In genomic region chr1:98018074-98018473, GRCh38 we compare ENCODE assay signal across 33 cellular contexts.
A peak's percentile ranks its signal among the peaks of the same experiment; 100 is the strongest.
DNase-seq lines count a peak whose midpoint lies in the region; ATAC-seq, FAIRE-seq and TF ChIP-seq lines count a peak whose summit lies in the region.
"Had no signal": no experiment of that assay in that cellular context is flagged by ENCODE, and none has a peak within 500 bp of the region (broad histone marks: within the 10 kb centered on the region; RNA-seq: fewer than 3 reads in every experiment).

No MANE protein-coding gene starts in this region.

- no peak overlapping the region for H3K4me3 ChIP-seq in GM12878
- H3K4me3 ChIP-seq: A549; BLaER1; BLaER1 treated with 17β-estradiol and CSF1 and Interleukin-3, amounts not matched to agents 10 nM and 100 nM had no signal

- no peak for TF ChIP-seq EP300 in GM12878 (IDR thresholded peaks at IDR 0.05; ENCODE audit: borderline replicate concordance in 1 of 2, control insufficient read depth in 1 of 2, low read depth in 2 of 2, low read length in 2 of 2)

- no peak for FAIRE-seq in GM12878 (lab: Jason Lieb, UNC)
- FAIRE-seq: A204.1, A549, D721Med had no signal

- DNase-seq in NCI-H526 (lab: John Stamatoyannopoulos, UW) (peak; percentile 9 to 40), NCI-H526 treated with DMSO at 0.1 percent for 48 hours (lab: John Stamatoyannopoulos, UW) (peak; percentile 21), GM12878 (ENCODE audit: low read depth, low spot score) (no peak)
- no peak for DNase-seq in activated naive CD4-positive, alpha-beta T cell treated with anti-CD3 and anti-CD28 coated beads, Interleukin-2, amount 50 U/mL, for 16 hours
- no peak for DNase-seq in stimulated activated naive CD4-positive, alpha-beta T cell (lab: John Stamatoyannopoulos, UW)
- DNase-seq in stimulated activated CD8-positive, alpha-beta memory T cell treated with anti-CD3 and anti-CD28 coated beads, Interleukin-4, amount 100 ng/mL, for 48 hours, result no peak
- DNase-seq: 8988T; ACHN; AML-193; BE2C; C1 segment of cervical spinal cord; Caco-2; Calu3; CD4-positive, alpha-beta memory T cell; CD4-positive, alpha-beta T cell; CD4-positive, CD25-positive, alpha-beta regulatory T cell; CD8-positive, alpha-beta memory T cell; CD8-positive, alpha-beta T cell; COR-L47; DMS 273 treated with DMSO at 0.1 percent for 48 hours; DMS153; DMS53; DMS79; DMS79 treated with DMSO at 0.1 percent for 48 hours; DND-41; EL had no signal

- H3K9me3 ChIP-seq in GM12878 (replicated peaks; ENCODE audit: control insufficient read depth, insufficient read depth, low read length), result no peaks in the 10 kb centered on the region
- H3K9me3 ChIP-seq: A549; BE2C; BLaER1; BLaER1 treated with 17β-estradiol and CSF1 and Interleukin-3, amounts not matched to agents 10 nM and 100 nM; Caco-2 had no signal

- SMC1A ChIA-PET in GM12878 (lab: Charles Lee; ENCODE audit: uncharacterized antibody, unreplicated experiment), result interaction anchor here (0.6 to 4.6 kb wide), 6 partner anchors 10 to 882 kb away, joined by 3 to 33 read pairs (median 3); no protein-coding TSS in a partner anchor

- no peak for TF ChIP-seq CTCF in GM12878 (IDR thresholded peaks at IDR 0.05 in 2 of 3, conservative IDR thresholded peaks at IDR 0.05 in 1 of 3; ENCODE audit: control insufficient read depth in 2 of 3, extremely low read depth in 1 of 3, insufficient read depth in 1 of 3, low read depth in 3 of 3, low read length in 3 of 3)

- no peaks in the 10 kb centered on the region for H3K79me2 ChIP-seq in GM12878 (ENCODE audit: control insufficient read depth, insufficient read depth, low read length)

- H3K9ac ChIP-seq in GM12878 (ENCODE audit: control insufficient read depth, insufficient read depth, low read length), result no peak overlapping the region
- H3K9ac ChIP-seq: BLaER1; BLaER1 treated with 17β-estradiol and CSF1 and Interleukin-3, amounts not matched to agents 10 nM and 100 nM had no signal

- POLR2A ChIA-PET in GM12878 (lab: Charles Lee), result no interaction called here

- intact Hi-C loops in GM12878 (cut with micrococcal nuclease; ENCODE audit: unreplicated experiment), result no loop called here

- no peak overlapping the region for H3K27ac ChIP-seq in GM12878 (ENCODE audit: control insufficient read depth, insufficient read depth)
- H3K27ac ChIP-seq: 22Rv1; A549; BLaER1; BLaER1 treated with 17β-estradiol and CSF1 and Interleukin-3, amounts not matched to agents 10 nM and 100 nM; C4-2B had no signal

- peak; percentile 78 for ATAC-seq in GM12878
- ATAC-seq: A549; CD8-positive, alpha-beta T cell had no signal

- no peaks in the 10 kb centered on the region for H3K36me3 ChIP-seq in GM12878 (ENCODE audit: control insufficient read depth in 2 of 2, insufficient read depth in 2 of 2, low read length in 1 of 2)
- H3K36me3 ChIP-seq: BLaER1; BLaER1 treated with 17β-estradiol and CSF1 and Interleukin-3, amounts not matched to agents 10 nM and 100 nM had no signal

- TF ChIP-seq RAD21 in GM12878 (IDR thresholded peaks at IDR 0.05; ENCODE audit: insufficient read depth, low read depth, low read length), result no peak

- H2AFZ ChIP-seq in GM12878 (ENCODE audit: control insufficient read depth, low read depth, low read length), result no peak overlapping the region

- no peak overlapping the region for H3K4me2 ChIP-seq in GM12878 (ENCODE audit: control insufficient read depth, insufficient read depth)
- H3K4me2 ChIP-seq: A549; BLaER1; BLaER1 treated with 17β-estradiol and CSF1 and Interleukin-3, amounts not matched to agents 10 nM and 100 nM had no signal

- H3K27me3 ChIP-seq in GM12878 (replicated peaks in 1 of 2; ENCODE audit: control insufficient read depth in 2 of 2, insufficient read depth in 2 of 2, low read length in 1 of 2), result no peaks in the 10 kb centered on the region
- H3K27me3 ChIP-seq: BE2C; BLaER1; BLaER1 treated with 17β-estradiol and CSF1 and Interleukin-3, amounts not matched to agents 10 nM and 100 nM had no signal

- H3K4me1 ChIP-seq in GM12878 (ENCODE audit: control insufficient read depth, insufficient read depth, low read length), result no peaks in the 10 kb centered on the region
- H3K4me1 ChIP-seq: A549; BE2C; BLaER1; BLaER1 treated with 17β-estradiol and CSF1 and Interleukin-3, amounts not matched to agents 10 nM and 100 nM; Caco-2 had no signal

- WGBS in GM12878 (ENCODE audit: insufficient coverage, insufficient replicate concordance, low lambda C conversion rate, missing lambda C conversion rate), result 0% methylated on average over 2 of the region's 2 CpGs

- RAD21 ChIA-PET in GM12878 (lab: Charles Lee; ENCODE audit: unreplicated experiment), result interaction anchor here (1.4 kb wide), 1 partner anchor 14 kb away, joined by 3 read pairs; no protein-coding TSS in a partner anchor

- H4K20me1 ChIP-seq in GM12878 (ENCODE audit: control insufficient read depth, insufficient read depth), result no peaks in the 10 kb centered on the region
- H4K20me1 ChIP-seq: BLaER1; BLaER1 treated with 17β-estradiol and CSF1 and Interleukin-3, amounts not matched to agents 10 nM and 100 nM had no signal

- in situ Hi-C loops in GM12878 (cut with MboI), result no loop called here

- BruUV-seq in GM12878 (replicated peaks; lab: Mats Ljungman, UMichigan), result no TSS peak

- TF ChIP-seq POLR2A in GM12878 (IDR thresholded peaks at IDR 0.05; ENCODE audit: low read depth, low read length), result no peak

- CTCF ChIA-PET in GM12878 (lab: Yijun Ruan, JAX), result interaction anchor here (1.7 kb wide), 1 partner anchor 30 kb away, joined by 3 read pairs; no protein-coding TSS in a partner anchor

TF ChIP-seq in GM12878, 131 proteins besides CTCF, POLR2A, EP300 and RAD21:
- TF ChIP-seq BHLHE40 (IDR thresholded peaks at IDR 0.05; ENCODE audit: borderline replicate concordance in 1 of 2, low read depth in 2 of 2, low read length in 1 of 2) (no peak), WRNIP1 (IDR thresholded peaks at IDR 0.05; ENCODE audit: borderline replicate concordance, low read depth, low read length) (no peak), BCL3 (IDR thresholded peaks at IDR 0.05; ENCODE audit: borderline replicate concordance, insufficient read depth, low read depth, low read length, poor library complexity, severe bottlenecking) (no peak), ATF7 (IDR thresholded peaks at IDR 0.05; ENCODE audit: low read depth) (0 out of 2 replicates have a peak, but pooled peaks have one; percentile 19), TCF3 (IDR thresholded peaks at IDR 0.05; ENCODE audit: borderline replicate concordance, insufficient read depth, low read depth, low read length) (no peak), IRF3 (IDR thresholded peaks at IDR 0.05) (no peak)

Comparison
In these comparisons a context has a peak if more than half of its experiments do, and no peak if none do; other contexts are left out.
1. DNase-seq: peak in NCI-H526 (2 of 2) and NCI-H526 treated with DMSO at 0.1 percent for 48 hours (single experiment); none in GM12878 (single experiment), activated naive CD4-positive, alpha-beta T cell treated with anti-CD3 and anti-CD28 coated beads, Interleukin-2, amount 50 U/mL, for 16 hours (single experiment), stimulated activated naive CD4-positive, alpha-beta T cell (0 of 6) and stimulated activated CD8-positive, alpha-beta memory T cell treated with anti-CD3 and anti-CD28 coated beads, Interleukin-4, amount 100 ng/mL, for 48 hours (single experiment).